Comparison of ENCODE assay signal across 9 cellular contexts in the genomic region with DNA sequence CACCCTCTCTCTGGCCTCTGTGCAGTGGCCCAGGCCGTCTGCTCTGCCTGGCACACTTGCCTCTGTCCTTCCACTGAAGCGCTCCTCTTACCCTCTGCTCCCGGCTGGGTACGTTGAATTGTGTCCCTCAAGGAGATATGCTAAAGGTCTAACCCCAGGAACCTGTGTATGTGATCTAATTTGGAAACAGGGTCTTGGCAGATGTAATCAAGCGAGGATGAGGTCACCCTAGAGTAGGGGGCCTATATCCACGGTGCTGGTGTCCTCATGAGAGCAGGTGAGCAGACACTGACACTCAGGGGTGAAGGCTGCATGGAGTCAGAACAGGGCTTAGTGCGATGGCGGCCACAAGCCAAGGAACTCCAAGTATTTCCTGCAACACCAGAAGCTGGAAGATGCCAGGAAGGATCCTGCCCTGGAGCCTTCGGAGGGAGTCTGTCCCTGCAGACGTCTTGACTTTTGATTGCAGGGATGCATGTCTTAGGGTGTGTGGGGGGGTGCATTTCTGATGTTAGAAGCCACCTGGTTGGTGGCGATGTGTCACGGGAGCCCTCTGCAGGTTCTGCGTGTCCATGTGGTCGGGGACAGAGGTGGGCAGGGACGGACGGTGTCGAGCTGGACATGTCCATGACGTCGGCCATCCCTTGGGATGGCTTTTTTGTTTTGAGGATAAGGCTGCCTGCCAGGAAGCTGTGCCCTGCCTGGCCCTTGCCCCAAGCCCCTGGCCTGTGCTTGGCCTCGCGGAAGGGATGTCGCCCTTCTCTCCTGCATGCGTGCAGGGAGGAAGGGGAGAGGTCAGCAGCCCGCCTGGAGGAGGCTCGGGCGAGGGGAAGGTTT.
A peak's percentile ranks its signal among the peaks of the same experiment; 100 is the strongest.
DNase-seq lines count a peak whose midpoint lies in the region; ATAC-seq and TF ChIP-seq lines count a peak whose summit lies in the region.
"Had no signal": no experiment of that assay in that cellular context is flagged by ENCODE, and none has a peak within 500 bp of the region (broad histone marks: within the 10 kb centered on the region; RNA-seq: fewer than 3 reads in every experiment).

No MANE protein-coding gene starts in this region.

- WGBS in prostate gland: 49% methylated on average over 26 of the region's 26 CpGs

- H3K9me3 ChIP-seq in prostate gland: no peaks in the 10 kb centered on the region

- H3K4me3 ChIP-seq in fibroblast of villous mesenchyme (ENCODE audit: low read depth, low read length) (no peak overlapping the region), prostate gland (no peak overlapping the region)
- H3K4me3 ChIP-seq: skin epidermis had no signal

- TF ChIP-seq CTCF in fibroblast of villous mesenchyme (IDR thresholded peaks at IDR 0.05; ENCODE audit: insufficient read depth, low read depth, low read length): no peak
- no peak for TF ChIP-seq CTCF in prostate gland (IDR thresholded peaks at IDR 0.05)

- peak overlapping the region; percentile 62 to 71 for H3K27ac ChIP-seq in prostate gland

- no peak for TF ChIP-seq POLR2A in prostate gland (IDR thresholded peaks at IDR 0.05)

- no peaks in the 10 kb centered on the region for H3K36me3 ChIP-seq in prostate gland

- no peak for ATAC-seq in HG03432 (IDR thresholded peaks at IDR 0.05; ENCODE audit: unreplicated experiment)
- ATAC-seq in GM19463 (IDR thresholded peaks at IDR 0.05; ENCODE audit: unreplicated experiment): no peak
- no peak for ATAC-seq in HG02840 (IDR thresholded peaks at IDR 0.05; ENCODE audit: low FRiP score, unreplicated experiment)

- DNase-seq in ELF-1 (ENCODE audit: low read depth, low spot score) (peak; percentile 36), UCSD-AML1 (lab: John Stamatoyannopoulos, UW; ENCODE audit: unreplicated experiment) (peak; percentile 54), fibroblast of villous mesenchyme (ENCODE audit: low read depth) (peak; percentile 38), prostate gland (ENCODE audit: low spot score) (no peak), AG08396 (ENCODE audit: low spot score) (no peak)

- no peaks in the 10 kb centered on the region for H3K27me3 ChIP-seq in prostate gland (replicated peaks; ENCODE audit: insufficient read depth)

- H3K4me1 ChIP-seq in prostate gland (replicated peaks): peaks cover 20% of the 10 kb centered on the region

- intact Hi-C loops in prostate gland (cut with DNase I): loop anchor here (5.0 kb wide), 4 partner anchors 61 to 124 kb away; partner anchors contain the start of genes C11orf24 and LRP5

Comparison
In these comparisons a context has a peak if more than half of its experiments do, and no peak if none do; other contexts are left out.
1. DNase-seq: peak in ELF-1 (single experiment), UCSD-AML1 (single experiment) and fibroblast of villous mesenchyme (single experiment); none in prostate gland (single experiment) and AG08396 (single experiment).